Comparison of ENCODE assay signal across 15 cellular contexts in the genomic region with DNA sequence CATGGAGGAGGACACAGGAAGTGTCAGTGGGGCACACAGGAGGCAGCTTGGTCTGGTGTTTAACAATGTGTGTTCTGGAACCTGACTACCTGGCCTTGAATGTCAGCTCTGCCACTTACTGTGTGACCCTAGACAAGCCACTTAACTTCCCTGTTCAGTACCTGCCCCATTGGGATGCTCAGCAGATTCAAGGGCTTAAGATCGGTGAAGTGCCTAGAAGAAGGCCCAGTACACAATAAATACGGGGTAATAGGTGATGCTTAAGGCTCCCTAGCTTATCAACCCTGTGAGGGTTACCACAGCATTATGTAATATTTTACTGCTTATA. TPM values are rescaled to one million over a fixed set of nuclear protein-coding genes. Genes with fewer than 3 reads are reported as not detected.
DNase-seq lines count a peak whose midpoint lies in the region; ATAC-seq and TF ChIP-seq lines count a peak whose summit lies in the region.
"Had no signal": no experiment of that assay in that cellular context is flagged by ENCODE, and none has a peak within 500 bp of the region (broad histone marks: within the 10 kb centered on the region; RNA-seq: fewer than 3 reads in every experiment).

No MANE protein-coding gene starts in this region.

- H3K36me3 ChIP-seq in BLaER1 (no peaks in the 10 kb centered on the region), OCI-LY7 (ENCODE audit: insufficient read depth, low read length) (peaks cover 17% of the 10 kb centered on the region), esophagus squamous epithelium (no peaks in the 10 kb centered on the region), psoas muscle (ENCODE audit: insufficient read depth in 1 of 2, low read depth in 1 of 2) (no peaks in the 10 kb centered on the region)
- H3K36me3 ChIP-seq: BE2C had no signal

- TF ChIP-seq CTCF in OCI-LY7 (conservative IDR thresholded peaks at IDR 0.05; ENCODE audit: low read length) (no peak), esophagus squamous epithelium (IDR thresholded peaks at IDR 0.05) (no peak), psoas muscle (IDR thresholded peaks at IDR 0.05) (no peak)

- no peaks in the 10 kb centered on the region for H3K9me2 ChIP-seq in OCI-LY7 (ENCODE audit: insufficient read depth, low read length)

- CTCF ChIA-PET in OCI-LY7 (lab: Charles Lee; ENCODE audit: unreplicated experiment), result no interaction called here

- intact Hi-C loops in OCI-LY7 (cut with micrococcal nuclease; ENCODE audit: unreplicated experiment) (loop anchor here (10.0 kb wide), 1 partner anchor 321 kb away; no protein-coding TSS in a partner anchor), esophagus squamous epithelium (cut with DNase I) (no loop called here), psoas muscle (cut with DNase I) (no loop called here), sciatic nerve (cut with DNase I) (no loop called here)

- DNase-seq in OCI-LY7 (ENCODE audit: low spot score) (no peak), esophagus squamous epithelium (lab: John Stamatoyannopoulos, UW) (no peak), psoas muscle (no peak), HK-2 (ENCODE audit: unreplicated experiment) (no peak), sciatic nerve (ENCODE audit: low spot score) (no peak), DMS 273 (lab: John Stamatoyannopoulos, UW; ENCODE audit: unreplicated experiment) (no peak)
- DNase-seq: activated CD4-positive, alpha-beta T cell treated with anti-CD3 and anti-CD28 coated beads for 36 hours; activated naive CD4-positive, alpha-beta T cell treated with anti-CD3 and anti-CD28 coated beads, Interleukin-2, amount 50 U/mL, for 16 hours; BE2C; head of caudate nucleus had no signal

- TF ChIP-seq POLR2A in esophagus squamous epithelium (IDR thresholded peaks at IDR 0.05), result no peak

- no peak for ATAC-seq in psoas muscle
- no peak for ATAC-seq in sciatic nerve
- ATAC-seq in HG03097 (IDR thresholded peaks at IDR 0.05; ENCODE audit: low FRiP score, unreplicated experiment), result no peak
- ATAC-seq: activated CD4-positive, alpha-beta T cell treated with anti-CD3 and anti-CD28 coated beads for 36 hours had no signal

- H3K4me2 ChIP-seq in BLaER1 (peak overlapping the region; percentile 76), OCI-LY7 (ENCODE audit: low read length) (peak overlapping the region; percentile 90; the same call in 1 of the 2 replicates)

- H3K27me3 ChIP-seq in BLaER1 (no peaks in the 10 kb centered on the region), esophagus squamous epithelium (no peaks in the 10 kb centered on the region), psoas muscle (ENCODE audit: insufficient read depth in 3 of 3, low read length in 2 of 3) (peaks cover 0 to 2% (median 0%) of the 10 kb centered on the region in 3 donors)
- H3K27me3 ChIP-seq: BE2C had no signal

- H3K9me3 ChIP-seq in BLaER1 (no peaks in the 10 kb centered on the region), OCI-LY7 (ENCODE audit: low read length) (no peaks in the 10 kb centered on the region), esophagus squamous epithelium (no peaks in the 10 kb centered on the region), psoas muscle (no peaks in the 10 kb centered on the region)
- H3K9me3 ChIP-seq: BE2C had no signal

- H3K4me3 ChIP-seq in BLaER1, result no peak overlapping the region
- no peak overlapping the region for H3K4me3 ChIP-seq in OCI-LY7 (ENCODE audit: low read depth, low read length, poor library complexity, severe bottlenecking)
- no peak overlapping the region for H3K4me3 ChIP-seq in esophagus squamous epithelium
- no peak overlapping the region for H3K4me3 ChIP-seq in psoas muscle

- peaks cover 32% of the 10 kb centered on the region for H3K79me2 ChIP-seq in OCI-LY7 (ENCODE audit: insufficient read depth, low read depth, low read length)

- H3K4me1 ChIP-seq in BLaER1 (peaks cover 34% of the 10 kb centered on the region), OCI-LY7 (ENCODE audit: insufficient read depth, low read length, poor library complexity, severe bottlenecking) (peaks cover 39% of the 10 kb centered on the region), esophagus squamous epithelium (peaks cover 28 to 52% (median 41%) of the 10 kb centered on the region in 3 donors), psoas muscle (peaks cover 32% of the 10 kb centered on the region)

- 81 to 97% methylated on average over 2 of the region's 2 CpGs for whole genome bisulfite sequencing in esophagus squamous epithelium, 2 donors
- WGBS in psoas muscle, 3 donors, result 95 to 100% (median 99%) methylated on average over 2 of the region's 2 CpGs

- H3K9ac ChIP-seq in BLaER1, result no peak overlapping the region

- H4K20me1 ChIP-seq in BLaER1 (peaks cover 28% of the 10 kb centered on the region), OCI-LY7 (ENCODE audit: insufficient read depth, low read length) (peaks cover 20% of the 10 kb centered on the region)

- H3K27ac ChIP-seq in BLaER1 (no peak overlapping the region), OCI-LY7 (ENCODE audit: low read depth, low read length, poor library complexity, severe bottlenecking) (no peak overlapping the region), esophagus squamous epithelium (peak overlapping the region; percentile 95 to 98 (median 97)), psoas muscle (peak overlapping the region; percentile 91)

- H2AFZ ChIP-seq in OCI-LY7 (ENCODE audit: low read length), result peak overlapping the region; percentile 84

- no TSS peak for BruUV-seq in OCI-LY7 (replicated peaks; lab: Mats Ljungman, UMichigan)

- POLR2A ChIA-PET in OCI-LY7 (lab: Charles Lee), result interaction anchor here (0.5 to 2.4 kb wide), 8 partner anchors 9 to 78 kb away, joined by 3 to 9 read pairs (median 3); no protein-coding TSS in a partner anchor

RNA-seq across cellular contexts. Expression of a gene that starts 1.6 kb away (rescaled TPM):
- 38.6 and 45.0 TPM in 2 replicates for total RNA-seq in OCI-LY7 (2014; rRNA removed; shearing (Covaris generic))
- total RNA-seq in OCI-LY7 (2022) (28.9 and 30.4 TPM in 2 replicates), esophagus squamous epithelium (10 to 100 TPM; 40.4 to 56.0 (median 44.7) TPM), psoas muscle (10 to 100 TPM in 2 of 4 donors, 1 to 10 TPM in 2; 8.6 to 11.1 (median 9.8) TPM), sciatic nerve (34.2 TPM)
- polyA plus RNA-seq in psoas muscle, result 10 to 100 TPM in 2 of 3 donors, 1 to 10 TPM in 1; 9.1 to 17.4 (median 11.2) TPM

RNA-seq across cellular contexts. Expression of a gene that starts 33.9 kb away (rescaled TPM):
- total RNA-seq in OCI-LY7 (2014; rRNA removed; shearing (Covaris generic)), result not detected in 2 replicates
- total RNA-seq in OCI-LY7 (2022) (not detected in 2 replicates), esophagus squamous epithelium (not detected), psoas muscle (not detected), sciatic nerve (0.58 TPM)
- not detected for polyA plus RNA-seq in psoas muscle
- total RNA-seq: activated CD4-positive, alpha-beta T cell treated with anti-CD3 and anti-CD28 coated beads for 36 hours; dermis microvascular lymphatic vessel endothelial cell; LHCN-M2; mesothelial cell of epicardium had no signal

Comparison
In these comparisons a context has a peak if more than half of its experiments do, and no peak if none do; other contexts are left out.
1. H3K27ac ChIP-seq: peak in esophagus squamous epithelium (4 of 4) and psoas muscle (single experiment); none in BLaER1 (single experiment) and OCI-LY7 (single experiment).